Comparison of ENCODE assay signal across 8 cellular contexts in the genomic region with DNA sequence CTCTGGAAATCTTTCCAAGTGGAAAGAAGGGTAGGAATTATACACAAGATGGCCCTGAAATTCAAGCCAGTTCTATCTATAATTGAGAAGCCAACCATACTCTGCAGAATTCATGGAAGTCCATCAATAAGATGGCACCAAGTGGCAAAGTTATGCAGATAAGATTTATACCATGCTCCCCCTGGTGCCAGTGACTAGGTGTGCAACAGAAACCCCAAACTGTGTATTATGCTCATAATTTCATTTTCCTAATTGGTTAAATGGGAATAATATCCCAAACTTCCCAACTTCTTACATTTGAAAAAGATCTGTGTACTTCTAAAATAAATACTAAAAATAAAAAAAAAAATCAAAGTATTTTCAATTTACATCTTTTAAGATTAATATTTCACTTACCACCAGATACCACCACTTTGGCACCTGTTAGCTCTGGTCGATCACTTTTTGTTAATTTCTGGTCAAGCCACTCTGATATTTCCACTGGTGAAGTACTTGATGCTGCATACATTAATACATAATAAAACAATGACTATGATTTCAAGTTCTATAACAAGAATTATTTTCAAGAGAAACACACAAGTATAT. TPM values are rescaled to one million over a fixed set of nuclear protein-coding genes. Genes with fewer than 3 reads are reported as not detected.
DNase-seq lines count a peak whose midpoint lies in the region; ATAC-seq and TF ChIP-seq lines count a peak whose summit lies in the region.

No MANE protein-coding gene starts in this region.

- H3K4me1 Mint-ChIP-seq in activated naive CD4-positive, alpha-beta T cell treated with anti-CD3 and anti-CD28 coated beads, Interleukin-2, amount 50 U/mL, for 24 hours = peaks cover 37% of the 10 kb centered on the region
- peaks cover 20 to 46% of the 10 kb centered on the region in 2 donors for H3K4me1 Mint-ChIP-seq in effector memory CD8-positive, alpha-beta T cell (ENCODE audit: low read depth in 2 of 2)

- H3K4me3 Mint-ChIP-seq in activated naive CD4-positive, alpha-beta T cell treated with anti-CD3 and anti-CD28 coated beads, Interleukin-2, amount 50 U/mL, for 24 hours = no peak overlapping the region
- H3K4me3 Mint-ChIP-seq in effector memory CD8-positive, alpha-beta T cell = peak overlapping the region; percentile 65 to 75

- H3K36me3 Mint-ChIP-seq in activated naive CD4-positive, alpha-beta T cell treated with anti-CD3 and anti-CD28 coated beads, Interleukin-2, amount 50 U/mL, for 24 hours = peaks cover 11% of the 10 kb centered on the region
- peaks cover 55% of the 10 kb centered on the region for H3K36me3 Mint-ChIP-seq in effector memory CD8-positive, alpha-beta T cell (ENCODE audit: insufficient read depth)

- H3K27me3 ChIP-seq in suprapubic skin = no peaks in the 10 kb centered on the region

- H3K27ac ChIP-seq in suprapubic skin = no peak overlapping the region

- WGBS in suprapubic skin = 98% methylated on average over 1 of the region's 1 CpG

- H3K4me1 ChIP-seq in suprapubic skin = peaks cover 4% of the 10 kb centered on the region

- no peaks in the 10 kb centered on the region for H3K9me3 ChIP-seq in suprapubic skin

- H3K36me3 ChIP-seq in suprapubic skin = peaks cover 65% of the 10 kb centered on the region

- H3K9me3 Mint-ChIP-seq in activated naive CD4-positive, alpha-beta T cell treated with anti-CD3 and anti-CD28 coated beads, Interleukin-2, amount 50 U/mL, for 24 hours = no peaks in the 10 kb centered on the region
- no peaks in the 10 kb centered on the region for H3K9me3 Mint-ChIP-seq in effector memory CD8-positive, alpha-beta T cell

- ATAC-seq in effector memory CD8-positive, alpha-beta T cell (replicated peaks) = no peak

- H3K27me3 Mint-ChIP-seq in activated naive CD4-positive, alpha-beta T cell treated with anti-CD3 and anti-CD28 coated beads, Interleukin-2, amount 50 U/mL, for 24 hours = no peaks in the 10 kb centered on the region
- H3K27me3 Mint-ChIP-seq in effector memory CD8-positive, alpha-beta T cell = no peaks in the 10 kb centered on the region

- no peak for TF ChIP-seq EP300 in suprapubic skin (IDR thresholded peaks at IDR 0.05)

- peak; percentile 5 to 36 for TF ChIP-seq CTCF in suprapubic skin (IDR thresholded peaks at IDR 0.05)

- DNase-seq in activated naive CD4-positive, alpha-beta T cell treated with Interleukin-2 at 50 U/mL for 16 hours = no peak
- DNase-seq in NCI-H1105 treated with DMSO at 0.1 percent for 48 hours (lab: John Stamatoyannopoulos, UW) (peak; percentile 4), suprapubic skin (ENCODE audit: low spot score in 2 of 2) (no peak), SIG-M5 treated with dmso at 0.1 percent for 504 hours (lab: John Stamatoyannopoulos, UW; ENCODE audit: unreplicated experiment) (no peak), KG1 (lab: John Stamatoyannopoulos, UW) (no peak), T1000 (lab: John Stamatoyannopoulos, UW) (no peak)
- no peak for DNase-seq in effector memory CD8-positive, alpha-beta T cell

- TF ChIP-seq POLR2A in suprapubic skin (IDR thresholded peaks at IDR 0.05) = no peak

- H3K27ac Mint-ChIP-seq in activated naive CD4-positive, alpha-beta T cell treated with anti-CD3 and anti-CD28 coated beads, Interleukin-2, amount 50 U/mL, for 24 hours = peak overlapping the region; percentile 23
- peak overlapping the region; percentile 82 to 95 for H3K27ac Mint-ChIP-seq in effector memory CD8-positive, alpha-beta T cell

- no peak overlapping the region for H3K4me3 ChIP-seq in suprapubic skin

RNA-seq across cellular contexts. Expression of gene ETFA, which starts 25.9 kb away (rescaled TPM):
- 10 to 100 TPM; 63.6 to 90.1 (median 85.1) TPM for total RNA-seq in suprapubic skin

RNA-seq across cellular contexts. Expression of gene ISL2, which starts 51.2 kb away (rescaled TPM):
- under 1 TPM in 1 of 4 donors, not detected in 3; 0.76 TPM for total RNA-seq in suprapubic skin
